In the genomic region with DNA sequence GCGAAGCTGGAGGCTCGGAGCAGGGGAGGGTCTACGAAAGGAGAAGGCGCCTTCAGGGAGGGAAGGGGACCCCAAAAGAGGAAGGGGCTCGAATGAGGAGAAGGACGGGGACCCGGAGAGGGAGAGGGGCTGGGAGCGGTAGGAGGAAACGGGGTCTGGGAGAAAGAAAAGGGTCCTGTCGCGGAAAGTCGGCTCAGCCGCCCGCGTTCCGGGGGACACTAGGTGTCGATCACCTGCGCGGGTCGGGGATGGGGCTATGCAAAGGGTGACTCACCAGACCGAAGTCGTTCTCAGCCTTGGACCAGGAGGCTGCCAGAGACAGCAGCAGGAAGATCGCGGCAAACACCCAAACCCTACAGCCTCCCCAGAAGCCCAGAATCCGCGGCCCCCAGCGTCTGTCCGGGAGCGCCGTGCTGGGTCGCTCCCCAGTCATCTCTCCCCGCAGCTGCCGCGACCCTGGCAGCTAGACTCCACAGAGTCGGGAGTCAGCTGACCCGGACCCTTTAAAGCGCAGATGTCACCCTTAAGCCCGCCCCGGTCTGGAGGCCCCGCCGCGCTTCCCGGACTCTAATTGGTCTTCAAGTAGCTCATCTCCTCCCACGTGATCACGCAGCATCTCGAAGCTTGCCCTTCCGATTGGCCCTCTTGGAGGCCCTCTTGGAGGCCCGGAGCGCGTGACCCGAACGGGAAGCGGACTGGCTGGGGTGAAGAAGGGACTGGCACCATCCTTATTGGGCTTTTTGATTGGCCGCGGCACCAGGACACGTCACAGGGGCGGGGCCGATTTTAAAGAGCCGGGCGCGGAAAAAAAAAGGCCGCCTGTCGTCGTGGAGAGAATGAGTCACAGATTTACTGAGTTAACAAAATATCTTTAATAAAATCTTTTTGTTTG, we compare ENCODE assay signal across 1 cellular context.
TF ChIP-seq lines count a peak whose summit lies in the region.

A gene (minus strand): TSS at position 478 of the 892 bp plus-strand sequence. CDS start 45 bp downstream, at position 433.

TF ChIP-seq in A549, 52 proteins besides CTCF, POLR2A, EP300 and RAD21 (continued from another document):
- TF ChIP-seq, protein P1, sequence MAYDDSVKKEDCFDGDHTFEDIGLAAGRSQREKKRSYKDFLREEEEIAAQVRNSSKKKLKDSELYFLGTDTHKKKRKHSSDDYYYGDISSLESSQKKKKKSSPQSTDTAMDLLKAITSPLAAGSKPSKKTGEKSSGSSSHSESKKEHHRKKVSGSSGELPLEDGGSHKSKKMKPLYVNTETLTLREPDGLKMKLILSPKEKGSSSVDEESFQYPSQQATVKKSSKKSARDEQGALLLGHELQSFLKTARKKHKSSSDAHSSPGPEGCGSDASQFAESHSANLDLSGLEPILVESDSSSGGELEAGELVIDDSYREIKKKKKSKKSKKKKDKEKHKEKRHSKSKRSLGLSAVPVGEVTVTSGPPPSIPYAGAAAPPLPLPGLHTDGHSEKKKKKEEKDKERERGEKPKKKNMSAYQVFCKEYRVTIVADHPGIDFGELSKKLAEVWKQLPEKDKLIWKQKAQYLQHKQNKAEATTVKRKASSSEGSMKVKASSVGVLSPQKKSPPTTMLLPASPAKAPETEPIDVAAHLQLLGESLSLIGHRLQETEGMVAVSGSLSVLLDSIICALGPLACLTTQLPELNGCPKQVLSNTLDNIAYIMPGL (CRISPR knock-in tag; IDR thresholded peaks at IDR 0.05; ENCODE audit: borderline replicate concordance), result no peak
- TF ChIP-seq MAZ (IDR thresholded peaks at IDR 0.05; ENCODE audit: borderline replicate concordance, low read depth, low read length), result no peak
- no peak for TF ChIP-seq CBX2 (IDR thresholded peaks at IDR 0.05; ENCODE audit: borderline replicate concordance, low read depth)
- TF ChIP-seq, protein P2, sequence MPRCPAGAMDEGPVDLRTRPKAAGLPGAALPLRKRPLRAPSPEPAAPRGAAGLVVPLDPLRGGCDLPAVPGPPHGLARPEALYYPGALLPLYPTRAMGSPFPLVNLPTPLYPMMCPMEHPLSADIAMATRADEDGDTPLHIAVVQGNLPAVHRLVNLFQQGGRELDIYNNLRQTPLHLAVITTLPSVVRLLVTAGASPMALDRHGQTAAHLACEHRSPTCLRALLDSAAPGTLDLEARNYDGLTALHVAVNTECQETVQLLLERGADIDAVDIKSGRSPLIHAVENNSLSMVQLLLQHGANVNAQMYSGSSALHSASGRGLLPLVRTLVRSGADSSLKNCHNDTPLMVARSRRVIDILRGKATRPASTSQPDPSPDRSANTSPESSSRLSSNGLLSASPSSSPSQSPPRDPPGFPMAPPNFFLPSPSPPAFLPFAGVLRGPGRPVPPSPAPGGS (IDR thresholded peaks at IDR 0.05), result no peak
